10 cellular contexts compared by ENCODE assay signal in the genomic region with DNA sequence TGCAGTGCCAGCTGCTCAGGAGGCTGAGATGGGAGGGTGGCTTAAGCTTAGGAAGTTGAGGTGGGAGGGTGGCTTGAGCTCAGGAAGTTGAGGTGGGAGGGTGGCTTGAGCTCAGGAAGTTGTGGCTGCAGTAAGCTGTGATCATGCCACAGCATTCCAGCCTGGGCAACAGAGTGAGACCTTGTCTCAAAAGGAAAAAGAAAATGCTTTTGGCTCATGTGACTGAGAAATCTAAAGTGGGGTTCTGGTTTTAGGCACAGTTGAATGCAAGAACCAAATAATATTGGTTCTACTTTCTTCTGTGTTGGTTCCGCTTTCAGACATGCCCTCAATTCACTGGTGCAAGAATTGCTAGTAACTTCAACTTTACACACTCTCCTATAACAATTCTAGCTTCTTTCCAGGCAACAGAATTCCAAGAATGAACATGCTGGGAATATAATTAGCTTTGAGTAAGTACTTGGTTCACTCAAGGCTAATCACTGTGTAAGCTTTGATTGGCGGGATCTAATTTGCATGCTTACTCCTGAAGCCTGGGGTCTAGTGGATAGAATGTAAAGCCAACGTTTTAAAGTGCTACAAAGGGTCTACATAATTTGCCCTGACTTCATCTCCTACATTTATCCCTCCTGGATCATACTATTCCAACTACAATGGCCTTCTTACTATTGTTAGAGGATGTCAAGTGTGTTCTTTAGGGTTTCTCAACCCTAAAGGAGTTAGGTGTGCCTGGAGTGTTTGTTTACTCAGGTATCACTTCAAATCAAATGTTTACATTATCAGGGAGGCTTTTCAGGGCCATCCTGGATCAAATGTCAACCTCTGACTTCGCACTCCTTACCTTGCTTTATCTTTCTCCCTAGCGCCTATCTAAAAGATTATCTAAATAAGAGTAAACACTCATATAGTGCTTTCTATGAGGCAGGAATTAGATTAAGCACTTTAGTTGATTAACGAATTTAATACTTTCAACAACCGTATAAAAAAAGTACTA.
A peak's percentile ranks its signal among the peaks of the same experiment; 100 is the strongest.
DNase-seq lines count a peak whose midpoint lies in the region; ATAC-seq, FAIRE-seq and TF ChIP-seq lines count a peak whose summit lies in the region.
"Had no signal": no experiment of that assay in that cellular context is flagged by ENCODE, and none has a peak within 500 bp of the region (broad histone marks: within the 10 kb centered on the region; RNA-seq: fewer than 3 reads in every experiment).

No MANE protein-coding gene starts in this region.

- H3K27ac Mint-ChIP-seq in naive thymus-derived CD4-positive, alpha-beta T cell, result no peak overlapping the region
- H3K27ac Mint-ChIP-seq: activated naive CD4-positive, alpha-beta T cell treated with anti-CD3 and anti-CD28 coated beads, Interleukin-2, amount 50 U/mL, for 24 hours had no signal

- peaks cover 0 to 31% (median 16%) of the 10 kb centered on the region in 7 donors for H3K4me1 Mint-ChIP-seq in naive thymus-derived CD4-positive, alpha-beta T cell

- H3K4me3 ChIP-seq in naive thymus-derived CD4-positive, alpha-beta T cell (ENCODE audit: low read length), result no peak overlapping the region

- peak; percentile 76 for ATAC-seq in HG03135 (IDR thresholded peaks at IDR 0.05; ENCODE audit: unreplicated experiment)
- peak; percentile 63 for ATAC-seq in naive thymus-derived CD4-positive, alpha-beta T cell

- no peaks in the 10 kb centered on the region for H3K9me3 Mint-ChIP-seq in naive thymus-derived CD4-positive, alpha-beta T cell
- H3K9me3 Mint-ChIP-seq: activated naive CD4-positive, alpha-beta T cell treated with anti-CD3 and anti-CD28 coated beads, Interleukin-2, amount 50 U/mL, for 24 hours had no signal

- peak overlapping the region in 4 of 10 donors; percentile 19 to 60 (median 43) for H3K4me3 Mint-ChIP-seq in naive thymus-derived CD4-positive, alpha-beta T cell
- H3K4me3 Mint-ChIP-seq: activated naive CD4-positive, alpha-beta T cell treated with anti-CD3 and anti-CD28 coated beads, Interleukin-2, amount 50 U/mL, for 24 hours had no signal

- peaks cover 9 to 11% of the 10 kb centered on the region in 2 donors for H3K4me1 ChIP-seq in naive thymus-derived CD4-positive, alpha-beta T cell (ENCODE audit: control insufficient read depth in 2 of 2, insufficient read depth in 2 of 2, low read length in 2 of 2)

- intact Hi-C loops in naive thymus-derived CD4-positive, alpha-beta T cell (cut with micrococcal nuclease), result no loop called here

- peaks cover 0 to 4% (median 0%) of the 10 kb centered on the region in 5 donors for H3K36me3 Mint-ChIP-seq in naive thymus-derived CD4-positive, alpha-beta T cell
- H3K36me3 Mint-ChIP-seq: activated naive CD4-positive, alpha-beta T cell treated with anti-CD3 and anti-CD28 coated beads, Interleukin-2, amount 50 U/mL, for 24 hours had no signal

- DNase-seq in NCI-H1417 (lab: John Stamatoyannopoulos, UW) (peak; percentile 18 to 78 (median 67)), NCI-H1417 treated with DMSO at 0.1 percent for 48 hours (lab: John Stamatoyannopoulos, UW) (no peak), RCC 7860 (ENCODE audit: low spot score) (peak; percentile 44), inferior parietal cortex (ENCODE audit: extremely low spot score) (no peak), GM10266 (ENCODE audit: extremely low spot score) (no peak), HuH-7 (ENCODE audit: low spot score) (no peak)
- no peak for DNase-seq in naive thymus-derived CD4-positive, alpha-beta T cell

- POLR2A ChIA-PET in naive thymus-derived CD4-positive, alpha-beta T cell (lab: Charles Lee), result no interaction called here

- H3K36me3 ChIP-seq in naive thymus-derived CD4-positive, alpha-beta T cell (ENCODE audit: control insufficient read depth in 2 of 3, insufficient read depth in 3 of 3, low read length in 3 of 3), result no peaks in the 10 kb centered on the region

- H3K27ac ChIP-seq in naive thymus-derived CD4-positive, alpha-beta T cell (ENCODE audit: low read depth, low read length), result no peak overlapping the region
- H3K27ac ChIP-seq: 22Rv1 had no signal

- no peaks in the 10 kb centered on the region for H3K27me3 ChIP-seq in naive thymus-derived CD4-positive, alpha-beta T cell (ENCODE audit: control insufficient read depth in 2 of 2, insufficient read depth in 2 of 2, low read length in 2 of 2)

- CTCF ChIA-PET in naive thymus-derived CD4-positive, alpha-beta T cell (lab: Charles Lee), result no interaction called here

- no peak for TF ChIP-seq CTCF in GM10266 (IDR thresholded peaks at IDR 0.05; ENCODE audit: control insufficient read depth, insufficient read depth, low read depth, missing control alignments)

- no peaks in the 10 kb centered on the region for H3K9me3 ChIP-seq in naive thymus-derived CD4-positive, alpha-beta T cell (ENCODE audit: control insufficient read depth in 2 of 3, low read length in 3 of 3)

- peaks cover 8 to 31% (median 11%) of the 10 kb centered on the region in 5 donors for H3K27me3 Mint-ChIP-seq in naive thymus-derived CD4-positive, alpha-beta T cell

- FAIRE-seq in RCC 7860 (lab: Jason Lieb, UNC), result no peak

Comparison
In these comparisons a context has a peak if more than half of its experiments do, and no peak if none do; other contexts are left out.
1. DNase-seq: peak in NCI-H1417 (3 of 3) and RCC 7860 (single experiment); none in NCI-H1417 treated with DMSO at 0.1 percent for 48 hours (single experiment), naive thymus-derived CD4-positive, alpha-beta T cell (0 of 9), inferior parietal cortex (single experiment), GM10266 (single experiment) and HuH-7 (single experiment).